In genomic region chr16:14548933-14549788, GRCh38 we compare ENCODE assay signal across 19 cellular contexts.
DNase-seq lines count a peak whose midpoint lies in the region; ATAC-seq and TF ChIP-seq lines count a peak whose summit lies in the region.
"Had no signal": no experiment of that assay in that cellular context is flagged by ENCODE, and none has a peak within 500 bp of the region (broad histone marks: within the 10 kb centered on the region; RNA-seq: fewer than 3 reads in every experiment).

No MANE protein-coding gene starts in this region.

- H3K4me1 ChIP-seq in iPS-20b (ENCODE audit: insufficient read depth, low read length): peaks cover 17% of the 10 kb centered on the region
- peaks cover 10 to 17% (median 14%) of the 10 kb centered on the region in 3 donors for H3K4me1 ChIP-seq in skeletal muscle tissue (ENCODE audit: control insufficient read depth in 3 of 3, insufficient read depth in 3 of 3, low read length in 3 of 3)
- H3K4me1 ChIP-seq: parathyroid adenoma, SJCRH30 had no signal

- peaks cover 32% of the 10 kb centered on the region for H3K4me1 Mint-ChIP-seq in WTC11
- H3K4me1 Mint-ChIP-seq: CD14-positive monocyte had no signal

- peak; percentile 81 for ATAC-seq in WTC11

- POLR2A ChIA-PET in WTC11 (lab: Charles Lee): interaction anchor here (0.5 kb wide), 1 partner anchor 432 kb away, joined by 4 read pairs; no protein-coding TSS in a partner anchor

- H3K9ac ChIP-seq in iPS-20b (ENCODE audit: low read depth, low read length): peak overlapping the region; percentile 37; the same call in 1 of the 2 replicates
- H3K9ac ChIP-seq in skeletal muscle tissue (ENCODE audit: low read depth in 1 of 3, low read length in 3 of 3): peak overlapping the region in 1 of 3 donors; percentile 73
- H3K9ac ChIP-seq: parathyroid adenoma had no signal

- H3K36me3 Mint-ChIP-seq in WTC11: peaks cover 5% of the 10 kb centered on the region

- no peaks in the 10 kb centered on the region for H3K27me3 ChIP-seq in iPS-20b (ENCODE audit: insufficient read depth, low read length)
- H3K27me3 ChIP-seq in skeletal muscle tissue (ENCODE audit: control insufficient read depth in 3 of 3, insufficient read depth in 3 of 3, low read length in 3 of 3): no peaks in the 10 kb centered on the region
- H3K27me3 ChIP-seq: SJCRH30, upper lobe of left lung had no signal

- H3K27ac ChIP-seq in iPS-20b (ENCODE audit: low read length): peak overlapping the region; percentile 56
- peak overlapping the region; percentile 10 for H3K27ac ChIP-seq in skeletal muscle tissue (ENCODE audit: low read depth, low read length)
- H3K27ac ChIP-seq: epithelial cell of prostate, parathyroid adenoma, SJCRH30, upper lobe of left lung had no signal

- H3K36me3 ChIP-seq in iPS-20b (ENCODE audit: insufficient read depth, low read depth, low read length) (peaks cover 21% of the 10 kb centered on the region), skeletal muscle tissue (ENCODE audit: control insufficient read depth in 3 of 3, insufficient read depth in 3 of 3, low read length in 3 of 3) (peaks cover 0 to under 1% (median 0%) of the 10 kb centered on the region in 3 donors)
- H3K36me3 ChIP-seq: SJCRH30 had no signal

- TF ChIP-seq CTCF in WTC11 (IDR thresholded peaks at IDR 0.05) (no peak), GM13977 (IDR thresholded peaks at IDR 0.05; ENCODE audit: extremely low read depth, insufficient read depth, missing control alignments) (no peak)

- no peaks in the 10 kb centered on the region for H3K27me3 Mint-ChIP-seq in WTC11 (ENCODE audit: low read depth)

- CTCF ChIA-PET in WTC11 (lab: Charles Lee): no interaction called here

- in situ Hi-C loops in GM13977 (cut with MboI; ENCODE audit: low pct_unique_long_range_greater_than_20kb, low sequenced_read_pairs, unreplicated experiment): no loop called here

- DNase-seq in NCI-H2196 (lab: John Stamatoyannopoulos, UW; ENCODE audit: unreplicated experiment) (peak; percentile 26), NCI-H2196 treated with DMSO at 0.1 percent for 48 hours (lab: John Stamatoyannopoulos, UW; ENCODE audit: unreplicated experiment) (no peak), WTC11 (ENCODE audit: low spot score) (no peak), HK-2 (ENCODE audit: unreplicated experiment) (no peak), RKO (ENCODE audit: low spot score) (no peak), GM13977 (ENCODE audit: low spot score) (no peak)
- DNase-seq: activated CD4-positive, alpha-beta T cell treated with anti-CD3 and anti-CD28 coated beads for 1 hour; activated effector memory CD4-positive, alpha-beta T cell treated with anti-CD3 and anti-CD28 coated beads, Interleukin-2, amount 50 U/mL, for 16 hours; amygdala; DND-41; KBM-7; SJCRH30; stimulated activated naive CD4-positive, alpha-beta T cell treated with Interleukin-2 at 50 U/mL for 16 hours; upper lobe of left lung had no signal

- H3K4me3 ChIP-seq in iPS-20b (ENCODE audit: low read length) (no peak overlapping the region), skeletal muscle tissue (ENCODE audit: low read length in 3 of 3) (no peak overlapping the region)
- H3K4me3 ChIP-seq: SJCRH30, upper lobe of left lung had no signal

- H3K27ac Mint-ChIP-seq in WTC11: peak overlapping the region; percentile 85

- H3K9me3 ChIP-seq in iPS-20b (ENCODE audit: insufficient read depth, low read depth, low read length) (no peaks in the 10 kb centered on the region), skeletal muscle tissue (ENCODE audit: control insufficient read depth in 3 of 3, low read length in 3 of 3) (no peaks in the 10 kb centered on the region)
- H3K9me3 ChIP-seq: SJCRH30, upper lobe of left lung had no signal

- H3K4me3 Mint-ChIP-seq in WTC11: no peak overlapping the region
- H3K4me3 Mint-ChIP-seq: CD14-positive monocyte had no signal

- no peaks in the 10 kb centered on the region for H3K9me3 Mint-ChIP-seq in WTC11

TF ChIP-seq in WTC11, 78 proteins besides CTCF, POLR2A, EP300 and RAD21 (continues in another document):
- TF ChIP-seq ESRRA (CRISPR knock-in tag; IDR thresholded peaks at IDR 0.05; ENCODE audit: borderline replicate concordance): no peak
- TF ChIP-seq, protein P1, sequence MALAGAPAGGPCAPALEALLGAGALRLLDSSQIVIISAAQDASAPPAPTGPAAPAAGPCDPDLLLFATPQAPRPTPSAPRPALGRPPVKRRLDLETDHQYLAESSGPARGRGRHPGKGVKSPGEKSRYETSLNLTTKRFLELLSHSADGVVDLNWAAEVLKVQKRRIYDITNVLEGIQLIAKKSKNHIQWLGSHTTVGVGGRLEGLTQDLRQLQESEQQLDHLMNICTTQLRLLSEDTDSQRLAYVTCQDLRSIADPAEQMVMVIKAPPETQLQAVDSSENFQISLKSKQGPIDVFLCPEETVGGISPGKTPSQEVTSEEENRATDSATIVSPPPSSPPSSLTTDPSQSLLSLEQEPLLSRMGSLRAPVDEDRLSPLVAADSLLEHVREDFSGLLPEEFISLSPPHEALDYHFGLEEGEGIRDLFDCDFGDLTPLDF (CRISPR knock-in tag; IDR thresholded peaks at IDR 0.05): no peak
- TF ChIP-seq OVOL2 (CRISPR knock-in tag; IDR thresholded peaks at IDR 0.05; ENCODE audit: borderline replicate concordance): no peak
- TF ChIP-seq, protein P2, sequence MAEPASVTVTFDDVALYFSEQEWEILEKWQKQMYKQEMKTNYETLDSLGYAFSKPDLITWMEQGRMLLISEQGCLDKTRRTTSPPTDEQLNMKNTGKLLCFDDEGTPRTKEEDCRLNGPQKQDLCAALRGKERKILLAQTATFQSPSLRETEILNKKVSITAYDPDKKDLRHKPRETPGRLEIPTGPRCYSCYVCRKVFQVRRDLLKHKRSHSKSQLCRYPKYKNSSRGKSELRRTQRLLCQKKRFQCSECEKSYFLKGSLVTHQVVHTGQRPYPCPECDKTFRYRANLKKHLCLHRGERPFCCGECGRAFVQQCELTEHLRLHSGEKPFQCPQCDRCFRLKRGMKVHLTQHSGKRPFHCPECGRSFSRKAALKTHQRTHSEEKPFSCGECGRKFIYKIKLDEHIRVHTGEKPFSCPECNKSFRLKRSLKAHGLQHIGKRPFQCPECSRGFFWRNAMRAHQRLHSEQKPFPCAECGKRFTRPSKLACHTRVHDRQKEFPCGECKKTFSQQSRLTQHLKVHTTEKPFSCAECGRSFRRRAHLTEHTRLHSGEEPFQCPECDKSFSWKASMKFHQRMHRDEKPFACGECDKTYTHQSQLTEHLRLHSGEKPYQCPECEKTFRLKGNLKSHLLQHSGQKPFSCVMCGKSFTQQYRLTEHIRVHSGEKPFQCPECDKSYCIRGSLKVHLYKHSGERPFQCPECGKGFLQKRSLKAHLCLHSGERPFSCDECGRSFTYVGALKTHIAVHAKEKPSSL (CRISPR knock-in tag; conservative IDR thresholded peaks at IDR 0.05): no peak
- no peak for TF ChIP-seq FOXP1 (CRISPR knock-in tag; IDR thresholded peaks at IDR 0.05; ENCODE audit: borderline replicate concordance)
- no peak for TF ChIP-seq ZSCAN18 (CRISPR knock-in tag; IDR thresholded peaks at IDR 0.05)
- TF ChIP-seq, protein P3, sequence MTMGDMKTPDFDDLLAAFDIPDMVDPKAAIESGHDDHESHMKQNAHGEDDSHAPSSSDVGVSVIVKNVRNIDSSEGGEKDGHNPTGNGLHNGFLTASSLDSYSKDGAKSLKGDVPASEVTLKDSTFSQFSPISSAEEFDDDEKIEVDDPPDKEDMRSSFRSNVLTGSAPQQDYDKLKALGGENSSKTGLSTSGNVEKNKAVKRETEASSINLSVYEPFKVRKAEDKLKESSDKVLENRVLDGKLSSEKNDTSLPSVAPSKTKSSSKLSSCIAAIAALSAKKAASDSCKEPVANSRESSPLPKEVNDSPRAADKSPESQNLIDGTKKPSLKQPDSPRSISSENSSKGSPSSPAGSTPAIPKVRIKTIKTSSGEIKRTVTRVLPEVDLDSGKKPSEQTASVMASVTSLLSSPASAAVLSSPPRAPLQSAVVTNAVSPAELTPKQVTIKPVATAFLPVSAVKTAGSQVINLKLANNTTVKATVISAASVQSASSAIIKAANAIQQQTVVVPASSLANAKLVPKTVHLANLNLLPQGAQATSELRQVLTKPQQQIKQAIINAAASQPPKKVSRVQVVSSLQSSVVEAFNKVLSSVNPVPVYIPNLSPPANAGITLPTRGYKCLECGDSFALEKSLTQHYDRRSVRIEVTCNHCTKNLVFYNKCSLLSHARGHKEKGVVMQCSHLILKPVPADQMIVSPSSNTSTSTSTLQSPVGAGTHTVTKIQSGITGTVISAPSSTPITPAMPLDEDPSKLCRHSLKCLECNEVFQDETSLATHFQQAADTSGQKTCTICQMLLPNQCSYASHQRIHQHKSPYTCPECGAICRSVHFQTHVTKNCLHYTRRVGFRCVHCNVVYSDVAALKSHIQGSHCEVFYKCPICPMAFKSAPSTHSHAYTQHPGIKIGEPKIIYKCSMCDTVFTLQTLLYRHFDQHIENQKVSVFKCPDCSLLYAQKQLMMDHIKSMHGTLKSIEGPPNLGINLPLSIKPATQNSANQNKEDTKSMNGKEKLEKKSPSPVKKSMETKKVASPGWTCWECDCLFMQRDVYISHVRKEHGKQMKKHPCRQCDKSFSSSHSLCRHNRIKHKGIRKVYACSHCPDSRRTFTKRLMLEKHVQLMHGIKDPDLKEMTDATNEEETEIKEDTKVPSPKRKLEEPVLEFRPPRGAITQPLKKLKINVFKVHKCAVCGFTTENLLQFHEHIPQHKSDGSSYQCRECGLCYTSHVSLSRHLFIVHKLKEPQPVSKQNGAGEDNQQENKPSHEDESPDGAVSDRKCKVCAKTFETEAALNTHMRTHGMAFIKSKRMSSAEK (CRISPR knock-in tag; IDR thresholded peaks at IDR 0.05; ENCODE audit: borderline replicate concordance): no peak
- no peak for TF ChIP-seq FOXK1 (CRISPR knock-in tag; IDR thresholded peaks at IDR 0.05)
